Comparison of ENCODE assay signal across 17 cellular contexts in genomic region chr12:96323906-96324305, GRCh38.
DNase-seq lines count a peak whose midpoint lies in the region; ATAC-seq and TF ChIP-seq lines count a peak whose summit lies in the region.
"Had no signal": no experiment of that assay in that cellular context is flagged by ENCODE, and none has a peak within 500 bp of the region (broad histone marks: within the 10 kb centered on the region; RNA-seq: fewer than 3 reads in every experiment).

No MANE protein-coding gene starts in this region.

- peaks cover 56% of the 10 kb centered on the region for H3K79me2 ChIP-seq in SU-DHL-6 (ENCODE audit: insufficient read depth, low read length)

- no peak overlapping the region for H3K4me2 ChIP-seq in SU-DHL-6 (ENCODE audit: low read depth, low read length, poor library complexity, severe bottlenecking)
- H3K4me2 ChIP-seq: GM23338 had no signal

- DNase-seq in astrocyte of the hippocampus (ENCODE audit: low read depth, low spot score) (peak; percentile 87), fibroblast of peridontal ligament (ENCODE audit: extremely low read depth) (peak; percentile 28), C1 segment of cervical spinal cord (lab: John Stamatoyannopoulos, UW) (no peak), inferior parietal cortex (ENCODE audit: extremely low spot score) (no peak)
- no peak for DNase-seq in stimulated activated effector memory CD8-positive, alpha-beta T cell treated with anti-CD3 and anti-CD28 coated beads, Interleukin-12 subunit alpha, Interleukin-12 subunit beta, amount 100 ng/mL, for 72 hours (ENCODE audit: low spot score in 2 of 2)
- DNase-seq: BE2C; DMS 273 treated with DMSO at 0.1 percent for 48 hours; GDM1; NCI-H187; NCI-H526 treated with DMSO at 0.1 percent for 48 hours; NK-92 treated with Interleukin-12 subunit alpha and Interleukin-12 subunit beta, amount 100 ng/mL, for 24 hours had no signal

- no peaks in the 10 kb centered on the region for H4K20me1 ChIP-seq in SU-DHL-6 (ENCODE audit: low read depth, low read length)

- H3K4me3 Mint-ChIP-seq in stimulated activated effector memory CD8-positive, alpha-beta T cell treated with anti-CD3 and anti-CD28 coated beads, Interleukin-12 subunit alpha, Interleukin-12 subunit beta, amount 100 ng/mL, for 72 hours = no peak overlapping the region
- H3K4me3 Mint-ChIP-seq: GM23338 had no signal

- peaks cover 26% of the 10 kb centered on the region for H3K36me3 ChIP-seq in SU-DHL-6 (ENCODE audit: low read length)

- H2AFZ ChIP-seq in SU-DHL-6 (ENCODE audit: low read depth, low read length, severe bottlenecking) = no peak overlapping the region
- H2AFZ ChIP-seq: GM23338 had no signal

- peak overlapping the region; percentile 69 for H3K27ac Mint-ChIP-seq in stimulated activated effector memory CD8-positive, alpha-beta T cell treated with anti-CD3 and anti-CD28 coated beads, Interleukin-12 subunit alpha, Interleukin-12 subunit beta, amount 100 ng/mL, for 72 hours
- H3K27ac Mint-ChIP-seq: GM23338 had no signal

- peaks cover 28% of the 10 kb centered on the region for H3F3A ChIP-seq in SU-DHL-6 (ENCODE audit: insufficient read depth)

- no peak for TF ChIP-seq CTCF in SU-DHL-6 (IDR thresholded peaks at IDR 0.05; ENCODE audit: insufficient read depth, low read length, poor library complexity, severe bottlenecking)

- no peak overlapping the region for H3K4me3 ChIP-seq in SU-DHL-6 (ENCODE audit: insufficient read depth, low read length, poor library complexity, severe bottlenecking)
- H3K4me3 ChIP-seq: GM12878, GM23338, K562 had no signal

- H3K9me3 Mint-ChIP-seq in stimulated activated effector memory CD8-positive, alpha-beta T cell treated with anti-CD3 and anti-CD28 coated beads, Interleukin-12 subunit alpha, Interleukin-12 subunit beta, amount 100 ng/mL, for 72 hours = no peaks in the 10 kb centered on the region

- H3K9ac ChIP-seq in SU-DHL-6 (ENCODE audit: low read length) = no peak overlapping the region

- peaks cover 24% of the 10 kb centered on the region for H3K36me3 Mint-ChIP-seq in stimulated activated effector memory CD8-positive, alpha-beta T cell treated with anti-CD3 and anti-CD28 coated beads, Interleukin-12 subunit alpha, Interleukin-12 subunit beta, amount 100 ng/mL, for 72 hours

- H3K9me3 ChIP-seq in SU-DHL-6 (ENCODE audit: insufficient read depth, low read length) = no peaks in the 10 kb centered on the region
- H3K9me3 ChIP-seq: BE2C had no signal

- no peaks in the 10 kb centered on the region for H3K9me2 ChIP-seq in SU-DHL-6 (replicated peaks; ENCODE audit: insufficient read depth, low read length)

- H3K27me3 ChIP-seq in SU-DHL-6 (ENCODE audit: low read length) = no peaks in the 10 kb centered on the region
- H3K27me3 ChIP-seq: BE2C had no signal

- H3K4me1 Mint-ChIP-seq in stimulated activated effector memory CD8-positive, alpha-beta T cell treated with anti-CD3 and anti-CD28 coated beads, Interleukin-12 subunit alpha, Interleukin-12 subunit beta, amount 100 ng/mL, for 72 hours = peaks cover 43% of the 10 kb centered on the region

- no peak for ATAC-seq in stimulated activated effector memory CD8-positive, alpha-beta T cell treated with anti-CD3 and anti-CD28 coated beads, Interleukin-12 subunit alpha, Interleukin-12 subunit beta, amount 100 ng/mL, for 72 hours
- no peak for ATAC-seq in GM18517 (IDR thresholded peaks at IDR 0.05; ENCODE audit: unreplicated experiment)
- ATAC-seq: GM12878, GM23338, K562 had no signal

- peak overlapping the region; percentile 23; the same call in 1 of the 2 replicates for H3K27ac ChIP-seq in SU-DHL-6 (ENCODE audit: low read depth, low read length)
- H3K27ac ChIP-seq: RWPE1 had no signal

Comparison
In these comparisons a context has a peak if more than half of its experiments do, and no peak if none do; other contexts are left out.
1. DNase-seq: peak in astrocyte of the hippocampus (single experiment) and fibroblast of peridontal ligament (single experiment); none in stimulated activated effector memory CD8-positive, alpha-beta T cell treated with anti-CD3 and anti-CD28 coated beads, Interleukin-12 subunit alpha, Interleukin-12 subunit beta, amount 100 ng/mL, for 72 hours (0 of 2), C1 segment of cervical spinal cord (0 of 14) and inferior parietal cortex (single experiment).